ENCODE assay signal across 13 cellular contexts in genomic region chr7:108189733-108190388, GRCh38. TPM values are rescaled to one million over a fixed set of nuclear protein-coding genes. Genes with fewer than 3 reads are reported as not detected.
DNase-seq lines count a peak whose midpoint lies in the region; ATAC-seq and TF ChIP-seq lines count a peak whose summit lies in the region.
"Had no signal": no experiment of that assay in that cellular context is flagged by ENCODE, and none has a peak within 500 bp of the region (broad histone marks: within the 10 kb centered on the region; RNA-seq: fewer than 3 reads in every experiment).

No MANE protein-coding gene starts in this region.

- H3K27me3 Mint-ChIP-seq in endothelial cell (ENCODE audit: unreplicated experiment): no peaks in the 10 kb centered on the region
- H3K27me3 Mint-ChIP-seq: dendritic cell treated with granulocyte-macrophage colony-stimulating factor and Interleukin-4, amounts not matched to agents 40 ng/mL and 50 ng/mL, for 4 days had no signal

- TF ChIP-seq EP300 in gastroesophageal sphincter (IDR thresholded peaks at IDR 0.05): no peak

- H3K4me3 Mint-ChIP-seq in endothelial cell (ENCODE audit: unreplicated experiment): no peak overlapping the region
- H3K4me3 Mint-ChIP-seq: activated T-helper 17 cell treated with anti-CD3 and anti-CD28 coated beads, Interleukin-2, amount 50 U/mL, for 72 hours; dendritic cell treated with granulocyte-macrophage colony-stimulating factor and Interleukin-4, amounts not matched to agents 40 ng/mL and 50 ng/mL, for 4 days had no signal

- no peaks in the 10 kb centered on the region for H3K9me3 ChIP-seq in gastroesophageal sphincter
- no peaks in the 10 kb centered on the region for H3K9me3 ChIP-seq in effector memory CD4-positive, alpha-beta T cell (ENCODE audit: control insufficient read depth, low read length)
- H3K9me3 ChIP-seq: sigmoid colon had no signal

- no peak overlapping the region for H3K27ac ChIP-seq in gastroesophageal sphincter
- H3K27ac ChIP-seq in effector memory CD4-positive, alpha-beta T cell (ENCODE audit: insufficient read depth, low read length, poor library complexity, severe bottlenecking): no peak overlapping the region
- H3K27ac ChIP-seq: hepatocyte, sigmoid colon had no signal

- peak; percentile 91 for ATAC-seq in GM18499 (IDR thresholded peaks at IDR 0.05; ENCODE audit: insufficient read depth, unreplicated experiment)
- peak; percentile 96 for ATAC-seq in GM19395 (IDR thresholded peaks at IDR 0.05; ENCODE audit: unreplicated experiment)
- peak; percentile 96 for ATAC-seq in HG02885 (IDR thresholded peaks at IDR 0.05; ENCODE audit: poor library complexity, unreplicated experiment)
- ATAC-seq in gastroesophageal sphincter: no peak
- ATAC-seq: activated T-helper 17 cell treated with anti-CD3 and anti-CD28 coated beads, Interleukin-2, amount 50 U/mL, for 72 hours had no signal

- TF ChIP-seq CTCF in gastroesophageal sphincter (IDR thresholded peaks at IDR 0.05) (no peak), endothelial cell (IDR thresholded peaks at IDR 0.05; ENCODE audit: unreplicated experiment) (no peak)

- H3K36me3 ChIP-seq in gastroesophageal sphincter: no peaks in the 10 kb centered on the region
- H3K36me3 ChIP-seq in effector memory CD4-positive, alpha-beta T cell (ENCODE audit: control insufficient read depth, insufficient read depth, low read length): no peaks in the 10 kb centered on the region
- H3K36me3 ChIP-seq: sigmoid colon had no signal

- H3K4me1 Mint-ChIP-seq in endothelial cell (ENCODE audit: unreplicated experiment): no peaks in the 10 kb centered on the region
- H3K4me1 Mint-ChIP-seq: activated T-helper 17 cell treated with anti-CD3 and anti-CD28 coated beads, Interleukin-2, amount 50 U/mL, for 72 hours had no signal

- no peak for TF ChIP-seq POLR2A in gastroesophageal sphincter (IDR thresholded peaks at IDR 0.05)

- DNase-seq in NAMALWA (ENCODE audit: low spot score) (peak; percentile 46), NCI-H226 (no peak), endothelial cell (ENCODE audit: low spot score) (no peak)
- DNase-seq in effector memory CD4-positive, alpha-beta T cell: no peak
- DNase-seq: sigmoid colon had no signal

- H3K27me3 ChIP-seq in gastroesophageal sphincter: no peaks in the 10 kb centered on the region
- H3K27me3 ChIP-seq in effector memory CD4-positive, alpha-beta T cell (replicated peaks; ENCODE audit: control insufficient read depth, insufficient read depth, low read length, poor library complexity, severe bottlenecking): no peaks in the 10 kb centered on the region
- H3K27me3 ChIP-seq: hepatocyte, sigmoid colon had no signal

- 36 to 55% methylated on average over 4 to 7 of the region's 7 CpGs for WGBS in gastroesophageal sphincter (ENCODE audit: low coverage in 1 of 2), 2 donors

- H3K27ac Mint-ChIP-seq in endothelial cell (ENCODE audit: unreplicated experiment): no peak overlapping the region
- H3K27ac Mint-ChIP-seq: activated T-helper 17 cell treated with anti-CD3 and anti-CD28 coated beads, Interleukin-2, amount 50 U/mL, for 72 hours; dendritic cell treated with granulocyte-macrophage colony-stimulating factor and Interleukin-4, amounts not matched to agents 40 ng/mL and 50 ng/mL, for 4 days had no signal

- H3K36me3 Mint-ChIP-seq in endothelial cell (ENCODE audit: low read depth, unreplicated experiment): no peaks in the 10 kb centered on the region

- no peaks in the 10 kb centered on the region for H3K4me1 ChIP-seq in gastroesophageal sphincter
- H3K4me1 ChIP-seq in effector memory CD4-positive, alpha-beta T cell (ENCODE audit: control insufficient read depth, insufficient read depth, low read length, poor library complexity, severe bottlenecking): no peaks in the 10 kb centered on the region
- H3K4me1 ChIP-seq: sigmoid colon had no signal

- no peak overlapping the region for H3K4me3 ChIP-seq in gastroesophageal sphincter
- H3K4me3 ChIP-seq in effector memory CD4-positive, alpha-beta T cell (ENCODE audit: insufficient read depth, low read depth, low read length, poor library complexity, severe bottlenecking): no peak overlapping the region
- H3K4me3 ChIP-seq: hepatocyte, sigmoid colon had no signal

- H3K9me3 Mint-ChIP-seq in endothelial cell (ENCODE audit: unreplicated experiment): no peaks in the 10 kb centered on the region
- H3K9me3 Mint-ChIP-seq: activated T-helper 17 cell treated with anti-CD3 and anti-CD28 coated beads, Interleukin-2, amount 50 U/mL, for 72 hours; dendritic cell treated with granulocyte-macrophage colony-stimulating factor and Interleukin-4, amounts not matched to agents 40 ng/mL and 50 ng/mL, for 4 days had no signal

RNA-seq across cellular contexts. Expression of gene LAMB4, which starts 59.7 kb away (rescaled TPM):
- total RNA-seq in gastroesophageal sphincter (under 1 TPM in 2 of 4 donors, not detected in 2; 0.23 to 0.82 TPM), endothelial cell (ENCODE audit: unreplicated experiment) (1.1 TPM)
- total RNA-seq: activated T-helper 17 cell treated with anti-CD3 and anti-CD28 coated beads, Interleukin-2, amount 50 U/mL, for 72 hours; T-helper 2 cell treated with Interferon-gamma antibody and Interleukin-4, amounts not matched to agents 100 ng/mL and 5 ng/mL, for 36 hours had no signal
